Comparison of ENCODE assay signal across 7 cellular contexts in genomic region chr3:184229424-184230080, GRCh38. TPM values are rescaled to one million over a fixed set of nuclear protein-coding genes. Genes with fewer than 3 reads are reported as not detected.
DNase-seq lines count a peak whose midpoint lies in the region; ATAC-seq, FAIRE-seq and TF ChIP-seq lines count a peak whose summit lies in the region.

Gene VWA5B2, plus strand, starts transcription at chr3:184229585. Its CDS starts 944 bp downstream, at chr3:184230529.

- no peak within 1 kb of the TSS for H4K91ac ChIP-seq in mesenchymal stem cell (ENCODE audit: low read length)

- H3K4me1 ChIP-seq in mesenchymal stem cell (ENCODE audit: control insufficient read depth, insufficient read depth, low read depth, low read length), result peaks cover 27% of the 10 kb centered on the region

- H2AFZ ChIP-seq in mesenchymal stem cell (ENCODE audit: low read depth, low read length), result peak within 1 kb of the TSS; percentile 72

- TF ChIP-seq CTCF in dorsolateral prefrontal cortex (IDR thresholded peaks at IDR 0.05 in 54 of 56, conservative IDR thresholded peaks at IDR 0.05 in 2 of 56; ENCODE audit: low read depth in 1 of 56, partially characterized antibody in 56 of 56), result peak in 12 of 56 donors; percentile 7 to 25 (median 15)

- no peak within 1 kb of the TSS for H3K4ac ChIP-seq in mesenchymal stem cell (ENCODE audit: low read depth in 1 of 2, low read length in 2 of 2)

- 2% methylated on average over 42 of the region's 64 CpGs for WGBS in mesenchymal stem cell

- no peak within 1 kb of the TSS for H2BK15ac ChIP-seq in mesenchymal stem cell (ENCODE audit: low read depth, poor library complexity, severe bottlenecking)

- no peak within 1 kb of the TSS for H3K23ac ChIP-seq in mesenchymal stem cell (ENCODE audit: low read length in 2 of 2)

- no peak within 1 kb of the TSS for H2BK12ac ChIP-seq in mesenchymal stem cell (ENCODE audit: low read length in 2 of 2)

- H4K8ac ChIP-seq in mesenchymal stem cell (ENCODE audit: low read length), result no peak within 1 kb of the TSS

- H3K4me2 ChIP-seq in mesenchymal stem cell (ENCODE audit: low read length, poor library complexity, severe bottlenecking), result peak within 1 kb of the TSS; percentile 85

- intact Hi-C loops in dorsolateral prefrontal cortex (cut with DNase I), result loop anchor here in 1 of 2 donors (5.0 kb wide), 1 partner anchor 42 kb away; the partner anchor contains the start of gene ABCF3

- no peak for FAIRE-seq in GM18507 (lab: Jason Lieb, UNC)

- H2AK5ac ChIP-seq in mesenchymal stem cell (ENCODE audit: low read length, severe bottlenecking), result no peak within 1 kb of the TSS

- H3K36me3 ChIP-seq in mesenchymal stem cell (ENCODE audit: control insufficient read depth in 1 of 2, insufficient read depth in 2 of 2, low read depth in 1 of 2, low read length in 2 of 2), result no peaks in the 10 kb centered on the region

- no peaks in the 10 kb centered on the region for H3K9me3 ChIP-seq in mesenchymal stem cell (ENCODE audit: control insufficient read depth, low read length)

- DNase-seq in GM18507 (ENCODE audit: extremely low spot score, insufficient read length, low read depth) (peak; percentile 64), NCI-H226 (peak; percentile 58), dorsolateral prefrontal cortex (peak in 9 of 10 donors; percentile 40 to 82 (median 66)), mesenchymal stem cell (peak; percentile 56)
- DNase-seq in activated CD4-positive, alpha-beta T cell treated with anti-CD3 and anti-CD28 coated beads, Interleukin-2, amount 50 U/mL, for 1 hour, result peak; percentile 70
- peak; percentile 44 for DNase-seq in stimulated activated CD8-positive, alpha-beta memory T cell treated with anti-CD3 and anti-CD28 coated beads, Interleukin-15, amount 100 ng/mL, for 24 hours (ENCODE audit: low read depth)

- H3K79me1 ChIP-seq in mesenchymal stem cell (replicated peaks; ENCODE audit: low read length, poor library complexity, severe bottlenecking), result no peaks in the 10 kb centered on the region

- H3K27me3 ChIP-seq in dorsolateral prefrontal cortex (peaks cover 0 to 25% (median 3%) of the 10 kb centered on the region in 45 donors), mesenchymal stem cell (ENCODE audit: control insufficient read depth in 1 of 2, insufficient read depth in 1 of 2, low read length in 2 of 2) (peaks cover 56 to 85% of the 10 kb centered on the region in 2 experiments)

- H3K4me3 ChIP-seq in dorsolateral prefrontal cortex (peak within 1 kb of the TSS; percentile 48 to 80 (median 68)), mesenchymal stem cell (ENCODE audit: insufficient read depth in 1 of 2, low read depth in 1 of 2, low read length in 2 of 2) (peak within 1 kb of the TSS; percentile 45 to 67)

- ATAC-seq in HG02981 (IDR thresholded peaks at IDR 0.05; ENCODE audit: unreplicated experiment), result peak; percentile 79

- H2BK5ac ChIP-seq in mesenchymal stem cell (ENCODE audit: low read depth, low read length, poor library complexity, severe bottlenecking), result no peak within 1 kb of the TSS

- peak within 1 kb of the TSS in 48 of 59 donors; percentile 3 to 89 (median 63) for H3K27ac ChIP-seq in dorsolateral prefrontal cortex
- H3K27ac ChIP-seq in mesenchymal stem cell (ENCODE audit: low read length, poor library complexity, severe bottlenecking), result no peak within 1 kb of the TSS

- no peak within 1 kb of the TSS for H3K9ac ChIP-seq in mesenchymal stem cell (ENCODE audit: low read length)

- H2BK120ac ChIP-seq in mesenchymal stem cell (ENCODE audit: low read depth, low read length), result no peak within 1 kb of the TSS

- no peak within 1 kb of the TSS for H3K14ac ChIP-seq in mesenchymal stem cell (ENCODE audit: low read length in 2 of 2)

- no peak within 1 kb of the TSS for H3K18ac ChIP-seq in mesenchymal stem cell (ENCODE audit: low read depth in 1 of 2, low read length in 2 of 2)

RNA-seq across cellular contexts. Expression of gene VWA5B2, which starts in this region (rescaled TPM):
- 100 to 1,000 TPM in 1 of 120 experiments, 10 to 100 TPM in 119; 22.0 to 127 (median 48.6) TPM for total RNA-seq in dorsolateral prefrontal cortex
- not detected for polyA plus RNA-seq in mesenchymal stem cell (2013, experiment 1 of 2)
- not detected for polyA plus RNA-seq in mesenchymal stem cell (2013, experiment 2 of 2)
